In the genomic region with DNA sequence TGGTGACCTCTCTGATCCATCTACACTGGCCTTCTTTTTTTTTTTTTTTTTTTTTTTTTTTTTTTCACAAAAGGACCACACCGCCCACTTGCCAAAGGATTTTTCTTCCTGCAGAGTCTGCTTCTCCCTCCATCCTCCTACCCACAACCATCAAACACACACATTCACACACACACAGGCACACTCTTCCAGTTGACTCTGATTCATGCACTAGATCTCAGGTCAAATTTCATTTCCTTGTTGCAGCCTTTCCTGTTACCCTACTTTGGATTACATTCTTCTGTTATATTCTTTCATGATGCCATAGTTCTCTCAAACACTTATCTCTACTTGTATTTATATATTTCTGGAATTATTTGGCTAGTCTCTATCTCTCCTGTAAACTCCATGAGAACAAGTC, we compare ENCODE assay signal across 18 cellular contexts.
"Had no signal": no experiment of that assay in that cellular context is flagged by ENCODE, and none has a peak within 500 bp of the region (broad histone marks: within the 10 kb centered on the region; RNA-seq: fewer than 3 reads in every experiment).

No MANE protein-coding gene starts in this region.

- H3K4me3 ChIP-seq: body of pancreas, skin epidermis, tibial nerve, vagina had no signal

- H3K4me1 ChIP-seq: body of pancreas, tibial nerve, vagina had no signal

- DNase-seq: activated CD4-positive, alpha-beta memory T cell treated with anti-CD3 and anti-CD28 coated beads, Interleukin-2, amount 10 ng/mL, durations not matched to agents 7 days and 5 days; activated CD4-positive, alpha-beta T cell treated with anti-CD3 and anti-CD28 coated beads for 4 hours; activated effector memory CD4-positive, alpha-beta T cell treated with anti-CD3 and anti-CD28 coated beads, Interleukin-2, amount 50 U/mL, for 16 hours; activated T-cell treated with anti-CD3 and anti-CD28 coated beads, Interleukin-2, amount 50 U/mL, for 24 hours; body of pancreas; effector memory CD4-positive, alpha-beta T cell; hypothalamus; nucleus accumbens; posterior cingulate gyrus; right cardiac atrium; stimulated activated CD4-positive, alpha-beta T cell treated with anti-CD3 and anti-CD28 coated beads, Interleukin-15, amount 100 ng/mL, for 24 hours; stimulated activated CD4-positive, alpha-beta T cell treated with anti-CD3 and anti-CD28 coated beads, Interleukin-4, amount 100 ng/mL, for 1 hour; stimulated activated naive CD4-positive, alpha-beta T cell; substantia nigra; T-helper 17 cell had no signal

- H3K36me3 ChIP-seq: tibial nerve, vagina had no signal

- H3K9me3 ChIP-seq: body of pancreas, vagina had no signal

- H3K27ac ChIP-seq: body of pancreas, skin epidermis, tibial nerve, vagina had no signal

- H3K27me3 ChIP-seq: body of pancreas, tibial nerve, vagina had no signal
